8 cellular contexts compared by ENCODE assay signal in the genomic region with DNA sequence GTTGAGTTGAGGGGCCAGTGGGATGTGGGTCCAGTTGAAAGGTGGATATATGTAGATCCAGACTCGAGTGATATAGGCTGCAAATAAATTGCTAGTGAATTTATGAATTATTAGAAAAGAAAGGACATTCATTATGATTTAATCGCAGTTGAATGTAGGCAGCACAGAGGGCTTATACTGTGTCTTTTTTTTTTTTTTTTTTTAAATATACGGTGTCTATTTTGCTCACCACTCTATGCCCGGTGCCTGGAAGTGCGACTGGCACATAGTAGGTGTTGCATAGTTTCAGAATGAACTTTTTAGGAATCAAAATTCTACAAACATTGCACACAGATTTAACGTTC.
DNase-seq lines count a peak whose midpoint lies in the region; ATAC-seq and TF ChIP-seq lines count a peak whose summit lies in the region.

No MANE protein-coding gene starts in this region.

- ATAC-seq in RWPE2 (ENCODE audit: low read depth) (no peak), GM21529 (IDR thresholded peaks at IDR 0.05; ENCODE audit: unreplicated experiment) (no peak)

- no peak for TF ChIP-seq CTCF in RWPE2 (IDR thresholded peaks at IDR 0.05; ENCODE audit: poor library complexity, severe bottlenecking)
- no peak for TF ChIP-seq CTCF in foreskin fibroblast (IDR thresholded peaks at IDR 0.05; ENCODE audit: low read depth, low read length)

- H3K9me3 ChIP-seq in RWPE2 (ENCODE audit: severe bottlenecking) = no peaks in the 10 kb centered on the region

- peak; percentile 27 for DNase-seq in NCI-H510A treated with DMSO at 0.1 percent for 48 hours (lab: John Stamatoyannopoulos, UW)
- DNase-seq in NCI-H510A (lab: John Stamatoyannopoulos, UW) = no peak
- no peak for DNase-seq in RWPE2 (ENCODE audit: low spot score)
- no peak for DNase-seq in foreskin fibroblast
- DNase-seq in skeletal muscle cell (ENCODE audit: low read depth) = no peak
- no peak for DNase-seq in AG20443 (ENCODE audit: low spot score)
- no peak for DNase-seq in LoVo (ENCODE audit: low spot score)

- H3K4me1 ChIP-seq in RWPE2 (ENCODE audit: insufficient read depth, poor library complexity, severe bottlenecking) = no peaks in the 10 kb centered on the region

- H3K4me3 ChIP-seq in RWPE2 (ENCODE audit: severe bottlenecking) = peak overlapping the region; percentile 45
- H3K4me3 ChIP-seq in foreskin fibroblast (ENCODE audit: low read depth in 1 of 2, low read length in 2 of 2) = peak overlapping the region; percentile 88 to 96
- peak overlapping the region; percentile 77 for H3K4me3 ChIP-seq in skeletal muscle cell (ENCODE audit: low read depth, low read length)

- H3K27ac ChIP-seq in RWPE2 (ENCODE audit: poor library complexity, severe bottlenecking) = peak overlapping the region; percentile 72

- H3K27me3 ChIP-seq in RWPE2 (ENCODE audit: insufficient read depth, poor library complexity, severe bottlenecking) = no peaks in the 10 kb centered on the region

- H3K36me3 ChIP-seq in RWPE2 (ENCODE audit: low read depth) = no peaks in the 10 kb centered on the region
